ENCODE assay signal across 8 cellular contexts in genomic region chr2:58571181-58571852, GRCh38.
A peak's percentile ranks its signal among the peaks of the same experiment; 100 is the strongest.
DNase-seq lines count a peak whose midpoint lies in the region; ATAC-seq and TF ChIP-seq lines count a peak whose summit lies in the region.

No MANE protein-coding gene starts in this region.

- H3K4me1 ChIP-seq in breast epithelium (no peaks in the 10 kb centered on the region), left lung (no peaks in the 10 kb centered on the region), vagina (no peaks in the 10 kb centered on the region)

- peak; percentile 22 to 60 (median 39) for TF ChIP-seq CTCF in breast epithelium (IDR thresholded peaks at IDR 0.05)
- TF ChIP-seq CTCF in left lung (IDR thresholded peaks at IDR 0.05) = peak; percentile 41 to 49
- TF ChIP-seq CTCF in vagina (IDR thresholded peaks at IDR 0.05) = peak in 2 of 3 experiments; percentile 36 to 40

- H3K36me3 ChIP-seq in breast epithelium (no peaks in the 10 kb centered on the region), left lung (no peaks in the 10 kb centered on the region), vagina (no peaks in the 10 kb centered on the region)

- intact Hi-C loops in breast epithelium (cut with DNase I; ENCODE audit: low total_unique reads) = no loop called here
- intact Hi-C loops in left lung (cut with DNase I) = no loop called here
- intact Hi-C loops in vagina (cut with DNase I) = no loop called here

- no peak for DNase-seq in activated naive CD4-positive, alpha-beta T cell treated with anti-CD3 and anti-CD28 coated beads, Interleukin-2, amount 50 U/mL, for 72 hours (ENCODE audit: low spot score in 2 of 2)
- no peak for DNase-seq in activated naive CD4-positive, alpha-beta T cell treated with anti-CD3 and anti-CD28 coated beads, Interleukin-2, amount 50 U/mL, for 16 hours
- DNase-seq in H4 (ENCODE audit: low spot score) = peak; percentile 80
- peak; percentile 20 for DNase-seq in Jurkat, Clone E6-1 (ENCODE audit: low read depth, low spot score)
- peak; percentile 43 for DNase-seq in NOMO-1 treated with dmso at 0.1 percent for 144 hours (lab: John Stamatoyannopoulos, UW; ENCODE audit: unreplicated experiment)
- peak in 1 of 2 donors; percentile 27 for DNase-seq in breast epithelium (ENCODE audit: low spot score in 2 of 2)
- DNase-seq in left lung = no peak
- DNase-seq in vagina (ENCODE audit: extremely low spot score in 2 of 2) = no peak

- no peak overlapping the region for H3K27ac Mint-ChIP-seq in activated naive CD4-positive, alpha-beta T cell treated with anti-CD3 and anti-CD28 coated beads, Interleukin-2, amount 50 U/mL, for 72 hours

- no peaks in the 10 kb centered on the region for H3K36me3 Mint-ChIP-seq in activated naive CD4-positive, alpha-beta T cell treated with anti-CD3 and anti-CD28 coated beads, Interleukin-2, amount 50 U/mL, for 72 hours

- no peaks in the 10 kb centered on the region for H3K9me3 ChIP-seq in breast epithelium
- H3K9me3 ChIP-seq in left lung = no peaks in the 10 kb centered on the region
- no peaks in the 10 kb centered on the region for H3K9me3 ChIP-seq in vagina

- no peaks in the 10 kb centered on the region for H3K9me3 Mint-ChIP-seq in activated naive CD4-positive, alpha-beta T cell treated with anti-CD3 and anti-CD28 coated beads, Interleukin-2, amount 50 U/mL, for 72 hours

- ATAC-seq in activated naive CD4-positive, alpha-beta T cell treated with anti-CD3 and anti-CD28 coated beads, Interleukin-2, amount 50 U/mL, for 72 hours = peak; percentile 63
- ATAC-seq in left lung = peak; percentile 98

- no peaks in the 10 kb centered on the region for H3K27me3 ChIP-seq in breast epithelium
- no peaks in the 10 kb centered on the region for H3K27me3 ChIP-seq in left lung
- no peaks in the 10 kb centered on the region for H3K27me3 ChIP-seq in vagina

- TF ChIP-seq POLR2A in breast epithelium (IDR thresholded peaks at IDR 0.05) (no peak), vagina (IDR thresholded peaks at IDR 0.05) (no peak)

- no peak overlapping the region for H3K4me3 ChIP-seq in Jurkat, Clone E6-1 (ENCODE audit: low read length)
- H3K4me3 ChIP-seq in breast epithelium (no peak overlapping the region), left lung (no peak overlapping the region), vagina (no peak overlapping the region)

- H3K27ac ChIP-seq in breast epithelium = no peak overlapping the region
- no peak overlapping the region for H3K27ac ChIP-seq in left lung
- H3K27ac ChIP-seq in vagina = no peak overlapping the region

Comparison
In these comparisons a context has a peak if more than half of its experiments do, and no peak if none do; other contexts are left out.
1. DNase-seq: peak in H4 (single experiment), Jurkat, Clone E6-1 (single experiment) and NOMO-1 treated with dmso at 0.1 percent for 144 hours (single experiment); none in activated naive CD4-positive, alpha-beta T cell treated with anti-CD3 and anti-CD28 coated beads, Interleukin-2, amount 50 U/mL, for 72 hours (0 of 2), activated naive CD4-positive, alpha-beta T cell treated with anti-CD3 and anti-CD28 coated beads, Interleukin-2, amount 50 U/mL, for 16 hours (single experiment), left lung (0 of 2) and vagina (0 of 2).
2. Peak in every context shown above with its lines, with median percentiles within 50 percentile points of each other: CTCF ChIP-seq.